12 cellular contexts compared by ENCODE assay signal in the genomic region with DNA sequence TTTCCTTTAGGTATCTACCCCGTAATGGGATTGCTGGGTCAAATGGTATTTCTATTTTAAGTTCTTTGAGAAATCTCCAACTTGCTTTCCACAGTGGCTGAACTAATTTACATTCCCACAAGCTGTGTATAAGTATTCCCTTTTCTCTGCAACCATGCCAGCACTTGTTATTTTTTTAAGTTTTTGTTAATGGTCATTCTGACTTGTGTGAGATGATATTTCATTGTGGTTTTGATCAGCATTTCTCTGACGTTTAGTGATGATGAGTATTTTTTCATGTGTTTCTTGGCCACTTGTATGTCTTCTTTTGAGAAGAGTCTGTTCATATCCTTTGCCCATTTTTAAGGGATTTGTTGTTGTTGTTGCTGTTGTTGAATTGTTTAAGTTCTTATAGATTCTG.
"Had no signal": no experiment of that assay in that cellular context is flagged by ENCODE, and none has a peak within 500 bp of the region (broad histone marks: within the 10 kb centered on the region; RNA-seq: fewer than 3 reads in every experiment).

No MANE protein-coding gene starts in this region.

- H3K4me1 ChIP-seq: adrenal gland, gastroesophageal sphincter, left ventricle myocardium inferior, sigmoid colon, thyroid gland had no signal

- H3K4me3 ChIP-seq: adrenal gland, dorsolateral prefrontal cortex, gastroesophageal sphincter, left ventricle myocardium inferior, sigmoid colon, thyroid gland had no signal

- H3K36me3 ChIP-seq: adrenal gland, gastroesophageal sphincter, left ventricle myocardium inferior, sigmoid colon, thyroid gland had no signal

- H3K9me3 ChIP-seq: adrenal gland, gastroesophageal sphincter, sigmoid colon, thyroid gland had no signal

- DNase-seq: activated CD4-positive, alpha-beta T cell treated with anti-CD3 and anti-CD28 coated beads, Interleukin-2, amount 50 U/mL, for 1 hour; activated naive CD4-positive, alpha-beta T cell treated with anti-CD3 and anti-CD28 coated beads, Interleukin-2, amount 50 U/mL, for 16 hours; adrenal gland; dorsolateral prefrontal cortex; kidney; left ventricle myocardium inferior; mesenchymal stem cell; occipital lobe; sigmoid colon; T-helper 2 cell; thyroid gland had no signal

- H3K27ac ChIP-seq: adrenal gland, dorsolateral prefrontal cortex, gastroesophageal sphincter, left ventricle myocardium inferior, sigmoid colon, thyroid gland had no signal

- H3K27me3 ChIP-seq: adrenal gland, dorsolateral prefrontal cortex, gastroesophageal sphincter, sigmoid colon, thyroid gland had no signal
